28 cellular contexts compared by ENCODE assay signal in the genomic region with DNA sequence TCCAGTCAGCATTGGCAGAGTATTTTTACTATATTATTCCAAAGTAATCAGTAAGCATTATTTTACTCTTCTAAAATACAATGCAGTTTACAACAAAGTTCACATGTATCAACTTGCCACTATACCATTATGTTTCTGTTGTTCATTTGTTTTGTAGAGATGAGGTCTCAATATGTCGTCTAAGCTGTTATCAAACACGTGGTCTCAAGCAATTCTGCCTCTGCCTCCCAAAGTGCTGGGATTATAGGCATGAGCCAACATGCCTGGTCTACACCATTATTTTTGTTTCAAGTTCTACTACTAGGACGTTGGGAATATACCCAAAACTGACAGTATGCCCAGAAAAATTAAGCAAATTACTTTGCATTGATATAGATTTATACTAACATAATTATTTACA.
"Had no signal": no experiment of that assay in that cellular context is flagged by ENCODE, and none has a peak within 500 bp of the region (broad histone marks: within the 10 kb centered on the region; RNA-seq: fewer than 3 reads in every experiment).

No MANE protein-coding gene starts in this region.

- H3K4me1 ChIP-seq: prostate gland, suprapubic skin, upper lobe of right lung had no signal

- H3K36me3 Mint-ChIP-seq: immature natural killer cell; stimulated activated effector memory CD8-positive, alpha-beta T cell treated with anti-CD3 and anti-CD28 coated beads, Interleukin-12 subunit alpha, Interleukin-12 subunit beta, amount 100 ng/mL, for 72 hours had no signal

- H3K27ac ChIP-seq: left ventricle myocardium inferior, pancreas, prostate gland, skin epidermis, suprapubic skin, thoracic aorta, tibial artery, upper lobe of right lung had no signal

- H3K27me3 ChIP-seq: pancreas, suprapubic skin, tibial artery, upper lobe of right lung had no signal

- H3K9me3 Mint-ChIP-seq: immature natural killer cell; memory B cell; naive thymus-derived CD8-positive, alpha-beta T cell; nephron; neural crest cell; stimulated activated effector memory CD8-positive, alpha-beta T cell treated with anti-CD3 and anti-CD28 coated beads, Interleukin-12 subunit alpha, Interleukin-12 subunit beta, amount 100 ng/mL, for 72 hours; stimulated activated naive CD8-positive, alpha-beta T cell treated with anti-CD3 and anti-CD28 coated beads, Interleukin-15, Interleukin-2, amounts not matched to agents 100 ng/mL and 50 ng/mL, for 24 hours had no signal

- H3K4me3 ChIP-seq: left ventricle myocardium inferior, lung, pancreas, prostate gland, skin epidermis, suprapubic skin, thoracic aorta, tibial artery, upper lobe of right lung had no signal

- H3K9me3 ChIP-seq: left ventricle myocardium inferior, pancreas, prostate gland, suprapubic skin, thoracic aorta, tibial artery, upper lobe of right lung had no signal

- H3K27ac Mint-ChIP-seq: immature natural killer cell; memory B cell; naive thymus-derived CD8-positive, alpha-beta T cell; nephron; stimulated activated effector memory CD8-positive, alpha-beta T cell treated with anti-CD3 and anti-CD28 coated beads, Interleukin-12 subunit alpha, Interleukin-12 subunit beta, amount 100 ng/mL, for 72 hours; stimulated activated naive CD8-positive, alpha-beta T cell treated with anti-CD3 and anti-CD28 coated beads, Interleukin-15, Interleukin-2, amounts not matched to agents 100 ng/mL and 50 ng/mL, for 24 hours had no signal

- ATAC-seq: naive thymus-derived CD8-positive, alpha-beta T cell; pancreas; right cardiac atrium; sciatic nerve; stimulated activated effector memory CD8-positive, alpha-beta T cell treated with anti-CD3 and anti-CD28 coated beads, Interleukin-12 subunit alpha, Interleukin-12 subunit beta, amount 100 ng/mL, for 72 hours; upper lobe of right lung had no signal

- H3K4me1 Mint-ChIP-seq: nephron, neural crest cell had no signal

- H3K27me3 Mint-ChIP-seq: memory B cell; naive thymus-derived CD8-positive, alpha-beta T cell; stimulated activated naive CD8-positive, alpha-beta T cell treated with anti-CD3 and anti-CD28 coated beads, Interleukin-15, Interleukin-2, amounts not matched to agents 100 ng/mL and 50 ng/mL, for 24 hours had no signal

- H3K4me3 Mint-ChIP-seq: immature natural killer cell; memory B cell; naive thymus-derived CD8-positive, alpha-beta T cell; nephron; neural crest cell; stimulated activated effector memory CD8-positive, alpha-beta T cell treated with anti-CD3 and anti-CD28 coated beads, Interleukin-12 subunit alpha, Interleukin-12 subunit beta, amount 100 ng/mL, for 72 hours; stimulated activated naive CD8-positive, alpha-beta T cell treated with anti-CD3 and anti-CD28 coated beads, Interleukin-15, Interleukin-2, amounts not matched to agents 100 ng/mL and 50 ng/mL, for 24 hours had no signal

- DNase-seq: hypothalamus; immature natural killer cell; left ventricle myocardium inferior; naive thymus-derived CD8-positive, alpha-beta T cell; nucleus accumbens; pancreas; posterior cingulate gyrus; retina; right cardiac atrium; stimulated activated CD4-positive, alpha-beta T cell treated with anti-CD3 and anti-CD28 coated beads, Interleukin-12 subunit alpha, Interleukin-12 subunit beta, amount 100 ng/mL, for 4 hours; stimulated activated CD4-positive, alpha-beta T cell treated with anti-CD3 and anti-CD28 coated beads, Interleukin-15, amount 100 ng/mL, for 24 hours; stimulated activated CD4-positive, alpha-beta T cell treated with anti-CD3 and anti-CD28 coated beads, Interleukin-2, amount 100 ng/mL, for 24 hours; stimulated activated CD4-positive, alpha-beta T cell treated with anti-CD3 and anti-CD28 coated beads, Interleukin-4, amount 100 ng/mL, for 1 hour; stimulated activated naive CD4-positive, alpha-beta T cell; tibial artery; trophoblast cell; upper lobe of right lung had no signal

- H3K36me3 ChIP-seq: left ventricle myocardium inferior, pancreas, prostate gland, suprapubic skin, thoracic aorta, tibial artery, upper lobe of right lung had no signal
